ENCODE assay signal across 8 cellular contexts in the genomic region with DNA sequence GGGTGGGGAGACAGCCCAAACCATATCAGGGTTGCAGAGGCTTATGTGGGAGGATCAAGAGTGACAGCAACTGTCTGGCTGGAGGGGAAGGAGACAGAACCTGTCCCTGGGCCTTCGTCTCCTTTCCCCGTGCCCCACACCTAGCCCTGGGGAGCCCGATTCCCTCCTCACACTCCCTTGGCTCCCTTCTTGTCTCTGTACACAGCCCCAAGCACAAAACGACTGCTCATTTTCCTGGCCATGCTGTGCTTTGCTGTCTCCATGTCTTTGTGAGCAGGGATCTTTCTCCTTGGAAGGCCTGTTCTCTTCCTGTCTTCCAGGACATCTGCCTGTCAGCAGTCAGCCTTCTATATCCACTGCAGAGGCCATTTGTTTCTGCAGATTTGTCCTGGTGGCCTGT.
"Had no signal": no experiment of that assay in that cellular context is flagged by ENCODE, and none has a peak within 500 bp of the region (broad histone marks: within the 10 kb centered on the region; RNA-seq: fewer than 3 reads in every experiment).

No MANE protein-coding gene starts in this region.

- H3K4me1 Mint-ChIP-seq: IgD-negative memory B cell had no signal

- H3K9me3 Mint-ChIP-seq: GM23338, HFFc6 had no signal

- H3K9me3 ChIP-seq: HAP-1 had no signal

- H3K27ac ChIP-seq: HL-60 had no signal

- H3K36me3 Mint-ChIP-seq: IgD-negative memory B cell had no signal

- H2AFZ ChIP-seq: GM23338 had no signal

- H3K4me3 ChIP-seq: GM23338, HAP-1 had no signal

- H3K4me1 ChIP-seq: HAP-1 had no signal

- FAIRE-seq: HepG2 had no signal

- H3K4me2 ChIP-seq: GM23338 had no signal

- DNase-seq: H7, HFFc6 had no signal

- H3K36me3 ChIP-seq: HAP-1 had no signal

- H3K27ac Mint-ChIP-seq: GM23338, HFFc6, IgD-negative memory B cell had no signal

- ATAC-seq: GM23338, HCT116, HepG2 had no signal

- H3K27me3 Mint-ChIP-seq: IgD-negative memory B cell had no signal

- H3K4me3 Mint-ChIP-seq: GM23338, HFFc6, IgD-negative memory B cell had no signal
